30 cellular contexts compared by ENCODE assay signal in the genomic region with DNA sequence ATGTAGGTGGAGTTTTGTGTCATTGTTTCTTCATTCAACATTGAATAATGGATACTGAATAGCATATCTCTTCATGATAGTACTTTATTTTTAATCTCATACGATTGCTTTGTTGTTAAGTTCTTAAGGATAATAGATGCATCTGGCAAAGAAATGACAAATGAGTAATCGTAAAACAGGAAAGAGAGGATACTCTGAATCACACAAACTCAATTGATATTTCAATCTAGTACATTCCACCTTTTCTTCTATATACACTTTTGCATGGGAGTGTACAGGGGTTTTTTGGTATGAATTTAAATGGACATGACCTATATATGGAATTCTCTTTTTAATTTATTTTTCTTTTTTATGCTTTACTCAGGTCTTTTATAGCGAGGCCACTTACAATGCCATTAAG.
"Had no signal": no experiment of that assay in that cellular context is flagged by ENCODE, and none has a peak within 500 bp of the region (broad histone marks: within the 10 kb centered on the region; RNA-seq: fewer than 3 reads in every experiment).

No MANE protein-coding gene starts in this region.

- H3K4me1 Mint-ChIP-seq: central memory CD8-positive, alpha-beta T cell had no signal

- H3K27me3 ChIP-seq: ascending aorta, brain microvascular endothelial cell, gastroesophageal sphincter had no signal

- H3K4me3 ChIP-seq: adrenal gland, ascending aorta, esophagus muscularis mucosa, gastroesophageal sphincter, heart right ventricle had no signal

- H3K9me3 Mint-ChIP-seq: activated CD4-positive, alpha-beta memory T cell treated with anti-CD3 and anti-CD28 coated beads for 36 hours; activated CD4-positive, alpha-beta T cell treated with anti-CD3 and anti-CD28 coated beads, Interleukin-2, amount 10 ng/mL, durations not matched to agents 24 days and 14 days; activated naive CD4-positive, alpha-beta T cell treated with anti-CD3 and anti-CD28 coated beads for 36 hours; activated naive CD4-positive, alpha-beta T cell treated with anti-CD3 and anti-CD28 coated beads, Interleukin-2, amount 50 U/mL, for 24 hours; activated naive CD8-positive, alpha-beta T cell treated with anti-CD3 and anti-CD28 coated beads for 36 hours; activated naive CD8-positive, alpha-beta T cell treated with anti-CD3 and anti-CD28 coated beads, Interleukin-2, amount 50 U/mL, for 24 hours; activated T-helper 1 cell treated with anti-CD3 and anti-CD28 coated beads, Interleukin-12 subunit alpha, Interleukin-12 subunit beta, Interleukin-2, Interleukin-4 antibody, amounts not matched to agents 30 ng/mL and 10 ng/mL and 1 ng/mL, durations not matched to agents 14 hours and 24 hours and 36 hours; activated T-helper 2 cell treated with anti-CD3 and anti-CD28 coated beads, Interferon-gamma antibody, Interleukin-2, Interleukin-4, amounts not matched to agents 10 μg/mL and 5 μg/mL and 100 μg/mL, durations not matched to agents 14 hours and 24 hours and 36 hours; central memory CD8-positive, alpha-beta T cell had no signal

- H3K4me1 ChIP-seq: adrenal gland, ascending aorta, gastroesophageal sphincter had no signal

- H3K36me3 Mint-ChIP-seq: activated CD4-positive, alpha-beta memory T cell treated with anti-CD3 and anti-CD28 coated beads for 36 hours; activated CD8-positive, alpha-beta memory T cell treated with anti-CD3 and anti-CD28 coated beads, Interleukin-2, amount 10 ng/mL, durations not matched to agents 7 days and 5 days; activated naive CD4-positive, alpha-beta T cell treated with anti-CD3 and anti-CD28 coated beads, Interleukin-2, amount 50 U/mL, for 24 hours; activated naive CD8-positive, alpha-beta T cell treated with anti-CD3 and anti-CD28 coated beads for 36 hours had no signal

- H3K27ac ChIP-seq: adrenal gland, ascending aorta, brain microvascular endothelial cell, esophagus muscularis mucosa, gastroesophageal sphincter, heart right ventricle had no signal

- H3K4me3 Mint-ChIP-seq: activated CD4-positive, alpha-beta memory T cell treated with anti-CD3 and anti-CD28 coated beads for 36 hours; activated CD4-positive, alpha-beta T cell treated with anti-CD3 and anti-CD28 coated beads for 36 hours; activated CD4-positive, alpha-beta T cell treated with anti-CD3 and anti-CD28 coated beads, Interleukin-2, amount 10 ng/mL, durations not matched to agents 24 days and 14 days; activated CD8-positive, alpha-beta memory T cell treated with anti-CD3 and anti-CD28 coated beads, Interleukin-2, amount 10 ng/mL, durations not matched to agents 7 days and 5 days; activated CD8-positive, alpha-beta T cell treated with anti-CD3 and anti-CD28 coated beads, Interleukin-2, amount 10 ng/mL, durations not matched to agents 7 days and 5 days; activated naive CD4-positive, alpha-beta T cell treated with anti-CD3 and anti-CD28 coated beads for 36 hours; activated naive CD4-positive, alpha-beta T cell treated with anti-CD3 and anti-CD28 coated beads, Interleukin-2, amount 50 U/mL, for 24 hours; activated naive CD8-positive, alpha-beta T cell treated with anti-CD3 and anti-CD28 coated beads for 36 hours; activated naive CD8-positive, alpha-beta T cell treated with anti-CD3 and anti-CD28 coated beads, Interleukin-2, amount 50 U/mL, for 24 hours; activated T-helper 1 cell treated with anti-CD3 and anti-CD28 coated beads, Interleukin-12 subunit alpha, Interleukin-12 subunit beta, Interleukin-2, Interleukin-4 antibody, amounts not matched to agents 30 ng/mL and 10 ng/mL and 1 ng/mL, durations not matched to agents 14 hours and 24 hours and 36 hours; central memory CD8-positive, alpha-beta T cell had no signal

- FAIRE-seq: bronchial epithelial cell, endometrium had no signal

- DNase-seq: activated CD4-positive, alpha-beta memory T cell treated with anti-CD3 and anti-CD28 coated beads for 36 hours; activated CD4-positive, alpha-beta T cell treated with anti-CD3 and anti-CD28 coated beads for 36 hours; activated CD4-positive, alpha-beta T cell treated with anti-CD3 and anti-CD28 coated beads, Interleukin-2, amount 10 ng/mL, durations not matched to agents 24 days and 14 days; activated CD4-positive, CD25-positive, alpha-beta regulatory T cell; activated CD4-positive, CD25-positive, alpha-beta regulatory T cell treated with anti-CD3 and anti-CD28 coated beads, Interleukin-2, amount 50 U/mL, for 72 hours; activated CD8-positive, alpha-beta memory T cell treated with anti-CD3 and anti-CD28 coated beads, Interleukin-2, amount 10 ng/mL, durations not matched to agents 7 days and 5 days; activated CD8-positive, alpha-beta memory T cell treated with anti-CD3 and anti-CD28 coated beads, Interleukin-2, amount 50 U/mL, for 4 hours; activated CD8-positive, alpha-beta T cell treated with anti-CD3 and anti-CD28 coated beads, Interleukin-2, amount 10 ng/mL, durations not matched to agents 7 days and 5 days; activated effector memory CD4-positive, alpha-beta T cell treated with anti-CD3 and anti-CD28 coated beads, Interleukin-2, amount 50 U/mL, for 16 hours; activated naive CD4-positive, alpha-beta T cell treated with anti-CD3 and anti-CD28 coated beads for 36 hours; activated naive CD8-positive, alpha-beta T cell treated with anti-CD3 and anti-CD28 coated beads for 36 hours; activated naive CD8-positive, alpha-beta T cell treated with anti-CD3 and anti-CD28 coated beads, Interleukin-2, amount 50 U/mL, for 24 hours; activated T-cell treated with anti-CD3 and anti-CD28 coated beads, Interleukin-2, amount 50 U/mL, for 1 hour; activated T-cell treated with anti-CD3 and anti-CD28 coated beads, Interleukin-2, amount 50 U/mL, for 48 hours; adrenal gland; brain microvascular endothelial cell; effector CD8-positive, alpha-beta T cell; erythroblast; foreskin melanocyte; heart right ventricle; T-helper 2 cell had no signal

- H3K9me3 ChIP-seq: adrenal gland, ascending aorta, esophagus muscularis mucosa, gastroesophageal sphincter, heart right ventricle had no signal

- H3K27ac Mint-ChIP-seq: activated CD4-positive, alpha-beta memory T cell treated with anti-CD3 and anti-CD28 coated beads for 36 hours; activated CD4-positive, alpha-beta T cell treated with anti-CD3 and anti-CD28 coated beads for 36 hours; activated CD4-positive, alpha-beta T cell treated with anti-CD3 and anti-CD28 coated beads, Interleukin-2, amount 10 ng/mL, durations not matched to agents 24 days and 14 days; activated CD8-positive, alpha-beta memory T cell treated with anti-CD3 and anti-CD28 coated beads, Interleukin-2, amount 10 ng/mL, durations not matched to agents 7 days and 5 days; activated CD8-positive, alpha-beta T cell treated with anti-CD3 and anti-CD28 coated beads, Interleukin-2, amount 10 ng/mL, durations not matched to agents 7 days and 5 days; activated naive CD4-positive, alpha-beta T cell treated with anti-CD3 and anti-CD28 coated beads for 36 hours; activated naive CD4-positive, alpha-beta T cell treated with anti-CD3 and anti-CD28 coated beads, Interleukin-2, amount 50 U/mL, for 24 hours; activated naive CD8-positive, alpha-beta T cell treated with anti-CD3 and anti-CD28 coated beads for 36 hours; activated naive CD8-positive, alpha-beta T cell treated with anti-CD3 and anti-CD28 coated beads, Interleukin-2, amount 50 U/mL, for 24 hours; activated T-helper 1 cell treated with anti-CD3 and anti-CD28 coated beads, Interleukin-12 subunit alpha, Interleukin-12 subunit beta, Interleukin-2, Interleukin-4 antibody, amounts not matched to agents 30 ng/mL and 10 ng/mL and 1 ng/mL, durations not matched to agents 14 hours and 24 hours and 36 hours; activated T-helper 2 cell treated with anti-CD3 and anti-CD28 coated beads, Interferon-gamma antibody, Interleukin-2, Interleukin-4, amounts not matched to agents 10 μg/mL and 5 μg/mL and 100 μg/mL, durations not matched to agents 14 hours and 24 hours and 36 hours had no signal

- ATAC-seq: activated CD4-positive, alpha-beta T cell treated with anti-CD3 and anti-CD28 coated beads for 36 hours; activated CD8-positive, alpha-beta memory T cell treated with anti-CD3 and anti-CD28 coated beads, Interleukin-2, amount 10 ng/mL, durations not matched to agents 7 days and 5 days; activated CD8-positive, alpha-beta T cell treated with anti-CD3 and anti-CD28 coated beads, Interleukin-2, amount 10 ng/mL, durations not matched to agents 7 days and 5 days; activated naive CD8-positive, alpha-beta T cell treated with anti-CD3 and anti-CD28 coated beads, Interleukin-2, amount 50 U/mL, for 24 hours; gastroesophageal sphincter; heart right ventricle had no signal

- H3K36me3 ChIP-seq: adrenal gland, ascending aorta, brain microvascular endothelial cell, esophagus muscularis mucosa, gastroesophageal sphincter, heart right ventricle had no signal

- H3K27me3 Mint-ChIP-seq: activated CD4-positive, alpha-beta memory T cell treated with anti-CD3 and anti-CD28 coated beads for 36 hours; activated CD4-positive, alpha-beta T cell treated with anti-CD3 and anti-CD28 coated beads for 36 hours; activated CD4-positive, alpha-beta T cell treated with anti-CD3 and anti-CD28 coated beads, Interleukin-2, amount 10 ng/mL, durations not matched to agents 24 days and 14 days; activated CD8-positive, alpha-beta memory T cell treated with anti-CD3 and anti-CD28 coated beads, Interleukin-2, amount 10 ng/mL, durations not matched to agents 7 days and 5 days; activated naive CD4-positive, alpha-beta T cell treated with anti-CD3 and anti-CD28 coated beads, Interleukin-2, amount 50 U/mL, for 24 hours; activated naive CD8-positive, alpha-beta T cell treated with anti-CD3 and anti-CD28 coated beads for 36 hours; activated naive CD8-positive, alpha-beta T cell treated with anti-CD3 and anti-CD28 coated beads, Interleukin-2, amount 50 U/mL, for 24 hours; central memory CD8-positive, alpha-beta T cell had no signal
